8 cellular contexts compared by ENCODE assay signal in the genomic region with DNA sequence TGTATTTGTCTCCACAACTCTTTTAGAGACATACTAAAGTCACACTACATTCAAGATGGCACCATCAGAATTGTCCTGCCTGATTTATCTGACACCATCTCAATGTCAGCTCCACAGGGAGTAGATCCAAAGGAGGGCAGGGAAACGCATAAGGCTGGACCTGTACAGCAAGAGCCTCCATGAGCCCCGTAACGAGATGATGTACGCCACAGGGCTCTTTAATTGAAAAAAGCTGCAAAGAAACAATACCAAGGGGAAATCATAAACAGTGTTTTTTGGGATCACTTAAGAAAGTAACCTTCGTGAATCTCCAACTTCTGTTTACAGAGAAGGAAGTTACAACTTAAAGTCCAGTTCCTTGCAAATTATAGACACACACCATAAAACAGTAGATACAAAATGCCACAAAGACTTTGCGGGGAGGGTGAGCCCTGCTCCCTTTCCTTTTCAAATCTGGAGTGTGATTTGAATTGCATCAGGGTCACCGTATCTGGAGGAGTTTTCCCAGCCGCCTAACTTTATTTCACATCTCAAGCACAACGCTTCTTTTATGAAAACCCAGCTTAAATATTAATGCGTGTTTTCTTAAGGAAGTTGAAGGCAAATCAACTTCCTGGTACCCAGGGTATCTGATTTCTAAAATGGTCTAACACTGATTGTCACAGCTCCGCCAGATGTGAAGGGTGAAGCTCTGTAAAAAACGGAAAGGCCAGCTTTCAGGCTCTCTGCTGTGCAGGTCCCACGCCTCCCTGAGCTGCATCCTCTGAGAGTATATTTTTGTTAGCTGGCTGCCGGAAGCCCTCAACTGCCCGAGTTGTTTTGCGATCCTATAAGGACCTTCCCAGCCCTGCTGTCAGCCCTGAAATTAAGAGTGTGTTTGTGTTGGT.
A peak's percentile ranks its signal among the peaks of the same experiment; 100 is the strongest.
DNase-seq lines count a peak whose midpoint lies in the region; ATAC-seq and TF ChIP-seq lines count a peak whose summit lies in the region.

No MANE protein-coding gene starts in this region.

- no peaks in the 10 kb centered on the region for H3K36me3 ChIP-seq in SU-DHL-6 (ENCODE audit: low read length)

- no peaks in the 10 kb centered on the region for H3F3A ChIP-seq in SU-DHL-6 (ENCODE audit: insufficient read depth)

- no peaks in the 10 kb centered on the region for H4K20me1 ChIP-seq in SU-DHL-6 (ENCODE audit: low read depth, low read length)

- peaks cover 27% of the 10 kb centered on the region for H3K4me1 ChIP-seq in mononuclear cell (ENCODE audit: insufficient read depth, low read length)

- H3K27ac ChIP-seq in SU-DHL-6 (ENCODE audit: low read depth, low read length): peak overlapping the region; percentile 58

- H3K4me3 ChIP-seq in SU-DHL-6 (ENCODE audit: insufficient read depth, low read length, poor library complexity, severe bottlenecking) (peak overlapping the region; percentile 44), mononuclear cell (ENCODE audit: low read length) (peak overlapping the region; percentile 2)

- H3K9me3 ChIP-seq in SU-DHL-6 (ENCODE audit: insufficient read depth, low read length) (no peaks in the 10 kb centered on the region), mononuclear cell (ENCODE audit: low read depth, low read length) (no peaks in the 10 kb centered on the region)

- peak overlapping the region; percentile 90 for H2AFZ ChIP-seq in SU-DHL-6 (ENCODE audit: low read depth, low read length, severe bottlenecking)

- H3K9me2 ChIP-seq in SU-DHL-6 (replicated peaks; ENCODE audit: insufficient read depth, low read length): no peaks in the 10 kb centered on the region

- peak overlapping the region; percentile 76 for H3K4me2 ChIP-seq in SU-DHL-6 (ENCODE audit: low read depth, low read length, poor library complexity, severe bottlenecking)

- H3K27me3 ChIP-seq in SU-DHL-6 (ENCODE audit: low read length) (no peaks in the 10 kb centered on the region), mononuclear cell (ENCODE audit: insufficient read depth, low read length) (no peaks in the 10 kb centered on the region)

- DNase-seq in DMS79 treated with DMSO at 0.1 percent for 48 hours (lab: John Stamatoyannopoulos, UW) (no peak), iPS-NIHi11 (ENCODE audit: low spot score) (no peak)
- no peak for DNase-seq in effector CD4-positive, alpha-beta T cell
- no peak for DNase-seq in stimulated activated naive CD4-positive, alpha-beta T cell (lab: John Stamatoyannopoulos, UW)

- no peaks in the 10 kb centered on the region for H3K79me2 ChIP-seq in SU-DHL-6 (ENCODE audit: insufficient read depth, low read length)

- ATAC-seq in GM18870 (IDR thresholded peaks at IDR 0.05; ENCODE audit: unreplicated experiment) (peak; percentile 92), HG02642 (IDR thresholded peaks at IDR 0.05; ENCODE audit: poor library complexity, unreplicated experiment) (peak; percentile 92)

- H3K9ac ChIP-seq in SU-DHL-6 (ENCODE audit: low read length): peak overlapping the region; percentile 50

- no peak for TF ChIP-seq CTCF in SU-DHL-6 (IDR thresholded peaks at IDR 0.05; ENCODE audit: insufficient read depth, low read length, poor library complexity, severe bottlenecking)
